In the genomic region with DNA sequence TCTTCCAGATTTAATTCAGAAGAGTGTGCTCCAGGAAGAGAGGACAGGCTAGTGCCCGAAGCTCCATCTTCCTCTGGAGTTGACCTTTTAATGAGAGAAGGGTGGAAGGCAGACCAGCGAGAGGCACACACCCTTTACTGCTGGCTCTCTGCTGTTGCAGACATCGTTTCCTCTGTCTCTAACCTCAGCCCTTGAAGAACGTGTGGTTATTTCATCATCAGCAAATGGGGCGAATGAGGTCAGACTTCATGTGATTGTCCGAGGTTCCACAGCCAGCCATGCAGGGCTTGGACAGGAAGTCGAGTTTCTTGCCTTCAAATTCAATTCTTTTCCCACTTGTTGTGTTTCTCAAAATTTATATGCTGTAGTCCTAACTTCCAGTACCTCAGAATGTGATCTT, we compare ENCODE assay signal across 1 cellular context.
TF ChIP-seq lines count a peak whose summit lies in the region.

No MANE protein-coding gene starts in this region.

TF ChIP-seq in K562, 482 proteins besides CTCF, POLR2A, EP300 and RAD21 (continued from another document):
- TF ChIP-seq DPF2 (IDR thresholded peaks at IDR 0.05) (no peak), SAFB2 (IDR thresholded peaks at IDR 0.05; ENCODE audit: borderline replicate concordance, low read depth, low read length, severe bottlenecking) (no peak), ZNF589 (CRISPR knock-in tag; IDR thresholded peaks at IDR 0.05; ENCODE audit: low read depth) (0 out of 2 replicates have a peak, but pooled peaks have one; percentile 51), GATA2 (CRISPR knock-in tag; IDR thresholded peaks at IDR 0.05) (no peak), RAD51 (IDR thresholded peaks at IDR 0.05; ENCODE audit: borderline replicate concordance, low read depth) (no peak), GTF2A2 (tag; IDR thresholded peaks at IDR 0.05) (no peak), MAZ (CRISPR knock-in tag; conservative IDR thresholded peaks at IDR 0.05 in 1 of 2, IDR thresholded peaks at IDR 0.05 in 1 of 2) (no peak), TGIF2 (CRISPR knock-in tag; IDR thresholded peaks at IDR 0.05) (no peak), NEUROD1 (IDR thresholded peaks at IDR 0.05; ENCODE audit: borderline replicate concordance, low read depth, low read length, partially characterized antibody) (no peak), ZNF134 (CRISPR knock-in tag; conservative IDR thresholded peaks at IDR 0.05) (no peak), ZNF408 (CRISPR knock-in tag; IDR thresholded peaks at IDR 0.05; ENCODE audit: low read depth) (no peak), CEBPG (CRISPR knock-in tag; IDR thresholded peaks at IDR 0.05) (no peak), CEBPG (tag; conservative IDR thresholded peaks at IDR 0.05 in 1 of 2, IDR thresholded peaks at IDR 0.05 in 1 of 2) (peak in 1 of 2 experiments; percentile 79; a peak in 2 of 4 replicates), ZNF232 (CRISPR knock-in tag; IDR thresholded peaks at IDR 0.05) (no peak)
- TF ChIP-seq, protein P1, sequence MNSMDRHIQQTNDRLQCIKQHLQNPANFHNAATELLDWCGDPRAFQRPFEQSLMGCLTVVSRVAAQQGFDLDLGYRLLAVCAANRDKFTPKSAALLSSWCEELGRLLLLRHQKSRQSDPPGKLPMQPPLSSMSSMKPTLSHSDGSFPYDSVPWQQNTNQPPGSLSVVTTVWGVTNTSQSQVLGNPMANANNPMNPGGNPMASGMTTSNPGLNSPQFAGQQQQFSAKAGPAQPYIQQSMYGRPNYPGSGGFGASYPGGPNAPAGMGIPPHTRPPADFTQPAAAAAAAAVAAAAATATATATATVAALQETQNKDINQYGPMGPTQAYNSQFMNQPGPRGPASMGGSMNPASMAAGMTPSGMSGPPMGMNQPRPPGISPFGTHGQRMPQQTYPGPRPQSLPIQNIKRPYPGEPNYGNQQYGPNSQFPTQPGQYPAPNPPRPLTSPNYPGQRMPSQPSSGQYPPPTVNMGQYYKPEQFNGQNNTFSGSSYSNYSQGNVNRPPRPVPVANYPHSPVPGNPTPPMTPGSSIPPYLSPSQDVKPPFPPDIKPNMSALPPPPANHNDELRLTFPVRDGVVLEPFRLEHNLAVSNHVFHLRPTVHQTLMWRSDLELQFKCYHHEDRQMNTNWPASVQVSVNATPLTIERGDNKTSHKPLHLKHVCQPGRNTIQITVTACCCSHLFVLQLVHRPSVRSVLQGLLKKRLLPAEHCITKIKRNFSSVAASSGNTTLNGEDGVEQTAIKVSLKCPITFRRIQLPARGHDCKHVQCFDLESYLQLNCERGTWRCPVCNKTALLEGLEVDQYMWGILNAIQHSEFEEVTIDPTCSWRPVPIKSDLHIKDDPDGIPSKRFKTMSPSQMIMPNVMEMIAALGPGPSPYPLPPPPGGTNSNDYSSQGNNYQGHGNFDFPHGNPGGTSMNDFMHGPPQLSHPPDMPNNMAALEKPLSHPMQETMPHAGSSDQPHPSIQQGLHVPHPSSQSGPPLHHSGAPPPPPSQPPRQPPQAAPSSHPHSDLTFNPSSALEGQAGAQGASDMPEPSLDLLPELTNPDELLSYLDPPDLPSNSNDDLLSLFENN (IDR thresholded peaks at IDR 0.05; ENCODE audit: low read depth in 2 of 2, low read length in 2 of 2): no peak
- TF ChIP-seq, protein P2, sequence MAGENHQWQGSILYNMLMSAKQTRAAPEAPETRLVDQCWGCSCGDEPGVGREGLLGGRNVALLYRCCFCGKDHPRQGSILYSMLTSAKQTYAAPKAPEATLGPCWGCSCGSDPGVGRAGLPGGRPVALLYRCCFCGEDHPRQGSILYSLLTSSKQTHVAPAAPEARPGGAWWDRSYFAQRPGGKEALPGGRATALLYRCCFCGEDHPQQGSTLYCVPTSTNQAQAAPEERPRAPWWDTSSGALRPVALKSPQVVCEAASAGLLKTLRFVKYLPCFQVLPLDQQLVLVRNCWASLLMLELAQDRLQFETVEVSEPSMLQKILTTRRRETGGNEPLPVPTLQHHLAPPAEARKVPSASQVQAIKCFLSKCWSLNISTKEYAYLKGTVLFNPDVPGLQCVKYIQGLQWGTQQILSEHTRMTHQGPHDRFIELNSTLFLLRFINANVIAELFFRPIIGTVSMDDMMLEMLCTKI (IDR thresholded peaks at IDR 0.05; ENCODE audit: partially characterized antibody): no peak
- TF ChIP-seq, protein P3, sequence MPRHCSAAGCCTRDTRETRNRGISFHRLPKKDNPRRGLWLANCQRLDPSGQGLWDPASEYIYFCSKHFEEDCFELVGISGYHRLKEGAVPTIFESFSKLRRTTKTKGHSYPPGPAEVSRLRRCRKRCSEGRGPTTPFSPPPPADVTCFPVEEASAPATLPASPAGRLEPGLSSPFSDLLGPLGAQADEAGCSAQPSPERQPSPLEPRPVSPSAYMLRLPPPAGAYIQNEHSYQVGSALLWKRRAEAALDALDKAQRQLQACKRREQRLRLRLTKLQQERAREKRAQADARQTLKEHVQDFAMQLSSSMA (CRISPR knock-in tag; IDR thresholded peaks at IDR 0.05): no peak
- TF ChIP-seq, protein P4, sequence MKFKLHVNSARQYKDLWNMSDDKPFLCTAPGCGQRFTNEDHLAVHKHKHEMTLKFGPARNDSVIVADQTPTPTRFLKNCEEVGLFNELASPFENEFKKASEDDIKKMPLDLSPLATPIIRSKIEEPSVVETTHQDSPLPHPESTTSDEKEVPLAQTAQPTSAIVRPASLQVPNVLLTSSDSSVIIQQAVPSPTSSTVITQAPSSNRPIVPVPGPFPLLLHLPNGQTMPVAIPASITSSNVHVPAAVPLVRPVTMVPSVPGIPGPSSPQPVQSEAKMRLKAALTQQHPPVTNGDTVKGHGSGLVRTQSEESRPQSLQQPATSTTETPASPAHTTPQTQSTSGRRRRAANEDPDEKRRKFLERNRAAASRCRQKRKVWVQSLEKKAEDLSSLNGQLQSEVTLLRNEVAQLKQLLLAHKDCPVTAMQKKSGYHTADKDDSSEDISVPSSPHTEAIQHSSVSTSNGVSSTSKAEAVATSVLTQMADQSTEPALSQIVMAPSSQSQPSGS (CRISPR knock-in tag; IDR thresholded peaks at IDR 0.05): no peak
- TF ChIP-seq, protein P5, sequence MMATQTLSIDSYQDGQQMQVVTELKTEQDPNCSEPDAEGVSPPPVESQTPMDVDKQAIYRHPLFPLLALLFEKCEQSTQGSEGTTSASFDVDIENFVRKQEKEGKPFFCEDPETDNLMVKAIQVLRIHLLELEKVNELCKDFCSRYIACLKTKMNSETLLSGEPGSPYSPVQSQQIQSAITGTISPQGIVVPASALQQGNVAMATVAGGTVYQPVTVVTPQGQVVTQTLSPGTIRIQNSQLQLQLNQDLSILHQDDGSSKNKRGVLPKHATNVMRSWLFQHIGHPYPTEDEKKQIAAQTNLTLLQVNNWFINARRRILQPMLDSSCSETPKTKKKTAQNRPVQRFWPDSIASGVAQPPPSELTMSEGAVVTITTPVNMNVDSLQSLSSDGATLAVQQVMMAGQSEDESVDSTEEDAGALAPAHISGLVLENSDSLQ (IDR thresholded peaks at IDR 0.05): no peak
- TF ChIP-seq, protein P6, sequence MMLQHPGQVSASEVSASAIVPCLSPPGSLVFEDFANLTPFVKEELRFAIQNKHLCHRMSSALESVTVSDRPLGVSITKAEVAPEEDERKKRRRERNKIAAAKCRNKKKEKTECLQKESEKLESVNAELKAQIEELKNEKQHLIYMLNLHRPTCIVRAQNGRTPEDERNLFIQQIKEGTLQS (IDR thresholded peaks at IDR 0.05): peak; percentile 65
- TF ChIP-seq, protein P6 (CRISPR knock-in tag; conservative IDR thresholded peaks at IDR 0.05): no peak
- TF ChIP-seq, protein P7, sequence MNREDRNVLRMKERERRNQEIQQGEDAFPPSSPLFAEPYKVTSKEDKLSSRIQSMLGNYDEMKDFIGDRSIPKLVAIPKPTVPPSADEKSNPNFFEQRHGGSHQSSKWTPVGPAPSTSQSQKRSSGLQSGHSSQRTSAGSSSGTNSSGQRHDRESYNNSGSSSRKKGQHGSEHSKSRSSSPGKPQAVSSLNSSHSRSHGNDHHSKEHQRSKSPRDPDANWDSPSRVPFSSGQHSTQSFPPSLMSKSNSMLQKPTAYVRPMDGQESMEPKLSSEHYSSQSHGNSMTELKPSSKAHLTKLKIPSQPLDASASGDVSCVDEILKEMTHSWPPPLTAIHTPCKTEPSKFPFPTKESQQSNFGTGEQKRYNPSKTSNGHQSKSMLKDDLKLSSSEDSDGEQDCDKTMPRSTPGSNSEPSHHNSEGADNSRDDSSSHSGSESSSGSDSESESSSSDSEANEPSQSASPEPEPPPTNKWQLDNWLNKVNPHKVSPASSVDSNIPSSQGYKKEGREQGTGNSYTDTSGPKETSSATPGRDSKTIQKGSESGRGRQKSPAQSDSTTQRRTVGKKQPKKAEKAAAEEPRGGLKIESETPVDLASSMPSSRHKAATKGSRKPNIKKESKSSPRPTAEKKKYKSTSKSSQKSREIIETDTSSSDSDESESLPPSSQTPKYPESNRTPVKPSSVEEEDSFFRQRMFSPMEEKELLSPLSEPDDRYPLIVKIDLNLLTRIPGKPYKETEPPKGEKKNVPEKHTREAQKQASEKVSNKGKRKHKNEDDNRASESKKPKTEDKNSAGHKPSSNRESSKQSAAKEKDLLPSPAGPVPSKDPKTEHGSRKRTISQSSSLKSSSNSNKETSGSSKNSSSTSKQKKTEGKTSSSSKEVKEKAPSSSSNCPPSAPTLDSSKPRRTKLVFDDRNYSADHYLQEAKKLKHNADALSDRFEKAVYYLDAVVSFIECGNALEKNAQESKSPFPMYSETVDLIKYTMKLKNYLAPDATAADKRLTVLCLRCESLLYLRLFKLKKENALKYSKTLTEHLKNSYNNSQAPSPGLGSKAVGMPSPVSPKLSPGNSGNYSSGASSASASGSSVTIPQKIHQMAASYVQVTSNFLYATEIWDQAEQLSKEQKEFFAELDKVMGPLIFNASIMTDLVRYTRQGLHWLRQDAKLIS (CRISPR knock-in tag; IDR thresholded peaks at IDR 0.05): no peak
